2 cellular contexts compared by ENCODE assay signal in the genomic region with DNA sequence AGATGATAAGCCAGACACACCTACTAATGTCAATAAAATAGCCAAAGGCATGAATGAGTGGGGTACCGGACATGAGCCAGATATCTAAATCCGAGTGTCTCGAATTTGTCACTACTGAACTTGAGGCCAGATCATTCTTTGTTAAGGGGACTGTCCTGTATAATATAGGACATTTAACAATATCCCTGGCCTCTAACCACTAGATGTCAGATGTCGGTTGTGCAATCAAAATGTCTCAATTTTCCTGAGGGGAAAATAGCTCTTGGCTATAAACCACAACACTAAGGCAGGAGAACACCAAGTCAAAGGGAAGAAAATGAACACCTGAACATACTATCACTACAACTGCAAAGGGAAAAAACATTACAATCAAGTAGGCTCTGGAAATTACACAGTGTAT.
TF ChIP-seq lines count a peak whose summit lies in the region.

No MANE protein-coding gene starts in this region.

TF ChIP-seq in GM23338, 12 proteins besides CTCF, POLR2A, EP300 and RAD21 (continued from another document):
- TF ChIP-seq, protein P1, sequence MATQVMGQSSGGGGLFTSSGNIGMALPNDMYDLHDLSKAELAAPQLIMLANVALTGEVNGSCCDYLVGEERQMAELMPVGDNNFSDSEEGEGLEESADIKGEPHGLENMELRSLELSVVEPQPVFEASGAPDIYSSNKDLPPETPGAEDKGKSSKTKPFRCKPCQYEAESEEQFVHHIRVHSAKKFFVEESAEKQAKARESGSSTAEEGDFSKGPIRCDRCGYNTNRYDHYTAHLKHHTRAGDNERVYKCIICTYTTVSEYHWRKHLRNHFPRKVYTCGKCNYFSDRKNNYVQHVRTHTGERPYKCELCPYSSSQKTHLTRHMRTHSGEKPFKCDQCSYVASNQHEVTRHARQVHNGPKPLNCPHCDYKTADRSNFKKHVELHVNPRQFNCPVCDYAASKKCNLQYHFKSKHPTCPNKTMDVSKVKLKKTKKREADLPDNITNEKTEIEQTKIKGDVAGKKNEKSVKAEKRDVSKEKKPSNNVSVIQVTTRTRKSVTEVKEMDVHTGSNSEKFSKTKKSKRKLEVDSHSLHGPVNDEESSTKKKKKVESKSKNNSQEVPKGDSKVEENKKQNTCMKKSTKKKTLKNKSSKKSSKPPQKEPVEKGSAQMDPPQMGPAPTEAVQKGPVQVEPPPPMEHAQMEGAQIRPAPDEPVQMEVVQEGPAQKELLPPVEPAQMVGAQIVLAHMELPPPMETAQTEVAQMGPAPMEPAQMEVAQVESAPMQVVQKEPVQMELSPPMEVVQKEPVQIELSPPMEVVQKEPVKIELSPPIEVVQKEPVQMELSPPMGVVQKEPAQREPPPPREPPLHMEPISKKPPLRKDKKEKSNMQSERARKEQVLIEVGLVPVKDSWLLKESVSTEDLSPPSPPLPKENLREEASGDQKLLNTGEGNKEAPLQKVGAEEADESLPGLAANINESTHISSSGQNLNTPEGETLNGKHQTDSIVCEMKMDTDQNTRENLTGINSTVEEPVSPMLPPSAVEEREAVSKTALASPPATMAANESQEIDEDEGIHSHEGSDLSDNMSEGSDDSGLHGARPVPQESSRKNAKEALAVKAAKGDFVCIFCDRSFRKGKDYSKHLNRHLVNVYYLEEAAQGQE (IDR thresholded peaks at IDR 0.05; ENCODE audit: unreplicated experiment), result no peak
- no peak for TF ChIP-seq EZH2 (IDR thresholded peaks at IDR 0.05; ENCODE audit: low read depth, unreplicated experiment)
- TF ChIP-seq, protein P2, sequence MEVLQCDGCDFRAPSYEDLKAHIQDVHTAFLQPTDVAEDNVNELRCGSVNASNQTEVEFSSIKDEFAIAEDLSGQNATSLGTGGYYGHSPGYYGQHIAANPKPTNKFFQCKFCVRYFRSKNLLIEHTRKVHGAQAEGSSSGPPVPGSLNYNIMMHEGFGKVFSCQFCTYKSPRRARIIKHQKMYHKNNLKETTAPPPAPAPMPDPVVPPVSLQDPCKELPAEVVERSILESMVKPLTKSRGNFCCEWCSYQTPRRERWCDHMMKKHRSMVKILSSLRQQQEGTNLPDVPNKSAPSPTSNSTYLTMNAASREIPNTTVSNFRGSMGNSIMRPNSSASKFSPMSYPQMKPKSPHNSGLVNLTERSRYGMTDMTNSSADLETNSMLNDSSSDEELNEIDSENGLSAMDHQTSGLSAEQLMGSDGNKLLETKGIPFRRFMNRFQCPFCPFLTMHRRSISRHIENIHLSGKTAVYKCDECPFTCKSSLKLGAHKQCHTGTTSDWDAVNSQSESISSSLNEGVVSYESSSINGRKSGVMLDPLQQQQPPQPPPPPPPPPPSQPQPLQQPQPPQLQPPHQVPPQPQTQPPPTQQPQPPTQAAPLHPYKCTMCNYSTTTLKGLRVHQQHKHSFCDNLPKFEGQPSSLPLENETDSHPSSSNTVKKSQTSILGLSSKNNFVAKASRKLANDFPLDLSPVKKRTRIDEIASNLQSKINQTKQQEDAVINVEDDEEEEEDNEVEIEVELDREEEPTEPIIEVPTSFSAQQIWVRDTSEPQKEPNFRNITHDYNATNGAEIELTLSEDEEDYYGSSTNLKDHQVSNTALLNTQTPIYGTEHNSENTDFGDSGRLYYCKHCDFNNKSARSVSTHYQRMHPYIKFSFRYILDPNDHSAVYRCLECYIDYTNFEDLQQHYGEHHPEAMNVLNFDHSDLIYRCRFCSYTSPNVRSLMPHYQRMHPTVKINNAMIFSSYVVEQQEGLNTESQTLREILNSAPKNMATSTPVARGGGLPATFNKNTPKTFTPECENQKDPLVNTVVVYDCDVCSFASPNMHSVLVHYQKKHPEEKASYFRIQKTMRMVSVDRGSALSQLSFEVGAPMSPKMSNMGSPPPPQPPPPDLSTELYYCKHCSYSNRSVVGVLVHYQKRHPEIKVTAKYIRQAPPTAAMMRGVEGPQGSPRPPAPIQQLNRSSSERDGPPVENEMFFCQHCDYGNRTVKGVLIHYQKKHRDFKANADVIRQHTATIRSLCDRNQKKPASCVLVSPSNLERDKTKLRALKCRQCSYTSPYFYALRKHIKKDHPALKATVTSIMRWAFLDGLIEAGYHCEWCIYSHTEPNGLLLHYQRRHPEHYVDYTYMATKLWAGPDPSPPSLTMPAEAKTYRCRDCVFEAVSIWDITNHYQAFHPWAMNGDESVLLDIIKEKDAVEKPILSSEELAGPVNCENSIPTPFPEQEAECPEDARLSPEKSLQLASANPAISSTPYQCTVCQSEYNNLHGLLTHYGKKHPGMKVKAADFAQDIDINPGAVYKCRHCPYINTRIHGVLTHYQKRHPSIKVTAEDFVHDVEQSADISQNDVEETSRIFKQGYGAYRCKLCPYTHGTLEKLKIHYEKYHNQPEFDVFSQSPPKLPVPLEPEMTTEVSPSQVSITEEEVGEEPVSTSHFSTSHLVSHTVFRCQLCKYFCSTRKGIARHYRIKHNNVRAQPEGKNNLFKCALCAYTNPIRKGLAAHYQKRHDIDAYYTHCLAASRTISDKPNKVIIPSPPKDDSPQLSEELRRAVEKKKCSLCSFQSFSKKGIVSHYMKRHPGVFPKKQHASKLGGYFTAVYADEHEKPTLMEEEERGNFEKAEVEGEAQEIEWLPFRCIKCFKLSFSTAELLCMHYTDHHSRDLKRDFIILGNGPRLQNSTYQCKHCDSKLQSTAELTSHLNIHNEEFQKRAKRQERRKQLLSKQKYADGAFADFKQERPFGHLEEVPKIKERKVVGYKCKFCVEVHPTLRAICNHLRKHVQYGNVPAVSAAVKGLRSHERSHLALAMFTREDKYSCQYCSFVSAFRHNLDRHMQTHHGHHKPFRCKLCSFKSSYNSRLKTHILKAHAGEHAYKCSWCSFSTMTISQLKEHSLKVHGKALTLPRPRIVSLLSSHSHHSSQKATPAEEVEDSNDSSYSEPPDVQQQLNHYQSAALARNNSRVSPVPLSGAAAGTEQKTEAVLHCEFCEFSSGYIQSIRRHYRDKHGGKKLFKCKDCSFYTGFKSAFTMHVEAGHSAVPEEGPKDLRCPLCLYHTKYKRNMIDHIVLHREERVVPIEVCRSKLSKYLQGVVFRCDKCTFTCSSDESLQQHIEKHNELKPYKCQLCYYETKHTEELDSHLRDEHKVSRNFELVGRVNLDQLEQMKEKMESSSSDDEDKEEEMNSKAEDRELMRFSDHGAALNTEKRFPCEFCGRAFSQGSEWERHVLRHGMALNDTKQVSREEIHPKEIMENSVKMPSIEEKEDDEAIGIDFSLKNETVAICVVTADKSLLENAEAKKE (CRISPR knock-in tag; IDR thresholded peaks at IDR 0.05), result no peak
- no peak for TF ChIP-seq EZH2phosphoT487 (IDR thresholded peaks at IDR 0.05; ENCODE audit: unreplicated experiment)
- TF ChIP-seq, protein P3, sequence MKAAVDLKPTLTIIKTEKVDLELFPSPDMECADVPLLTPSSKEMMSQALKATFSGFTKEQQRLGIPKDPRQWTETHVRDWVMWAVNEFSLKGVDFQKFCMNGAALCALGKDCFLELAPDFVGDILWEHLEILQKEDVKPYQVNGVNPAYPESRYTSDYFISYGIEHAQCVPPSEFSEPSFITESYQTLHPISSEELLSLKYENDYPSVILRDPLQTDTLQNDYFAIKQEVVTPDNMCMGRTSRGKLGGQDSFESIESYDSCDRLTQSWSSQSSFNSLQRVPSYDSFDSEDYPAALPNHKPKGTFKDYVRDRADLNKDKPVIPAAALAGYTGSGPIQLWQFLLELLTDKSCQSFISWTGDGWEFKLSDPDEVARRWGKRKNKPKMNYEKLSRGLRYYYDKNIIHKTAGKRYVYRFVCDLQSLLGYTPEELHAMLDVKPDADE (IDR thresholded peaks at IDR 0.05), result no peak
- TF ChIP-seq CREB1 (CRISPR knock-in tag; IDR thresholded peaks at IDR 0.05; ENCODE audit: low read depth), result no peak

TF ChIP-seq in Ishikawa, 13 proteins besides CTCF, POLR2A, EP300 and RAD21 (continued from another document):
- TF ChIP-seq, protein P1 (IDR thresholded peaks at IDR 0.05; ENCODE audit: low read depth), result no peak
